ENCODE assay signal across 1 cellular context in genomic region chr5:149495673-149496072, GRCh38.
TF ChIP-seq lines count a peak whose summit lies in the region.

No MANE protein-coding gene starts in this region.

TF ChIP-seq in WTC11, 78 proteins besides CTCF, POLR2A, EP300 and RAD21 (continued from another document):
- no peak for TF ChIP-seq PRDM15 (CRISPR knock-in tag; IDR thresholded peaks at IDR 0.05)
- no peak for TF ChIP-seq FOXK1 (CRISPR knock-in tag; IDR thresholded peaks at IDR 0.05)
- no peak for TF ChIP-seq CREB1 (CRISPR knock-in tag; IDR thresholded peaks at IDR 0.05)
- no peak for TF ChIP-seq ZNF423 (CRISPR knock-in tag; IDR thresholded peaks at IDR 0.05)
- TF ChIP-seq E2F1 (CRISPR knock-in tag; IDR thresholded peaks at IDR 0.05) = no peak
- TF ChIP-seq ZNF416 (CRISPR knock-in tag; IDR thresholded peaks at IDR 0.05) = no peak
- TF ChIP-seq ZSCAN18 (CRISPR knock-in tag; IDR thresholded peaks at IDR 0.05) = no peak
- TF ChIP-seq CDX4 (CRISPR knock-in tag; IDR thresholded peaks at IDR 0.05; ENCODE audit: borderline replicate concordance) = no peak
- no peak for TF ChIP-seq CBFB (CRISPR knock-in tag; IDR thresholded peaks at IDR 0.05; ENCODE audit: low read depth)
- no peak for TF ChIP-seq PRRX2 (CRISPR knock-in tag; IDR thresholded peaks at IDR 0.05)
- TF ChIP-seq IRF2 (CRISPR knock-in tag; IDR thresholded peaks at IDR 0.05; ENCODE audit: borderline replicate concordance, low read depth) = no peak
- TF ChIP-seq SMAD4 (CRISPR knock-in tag; IDR thresholded peaks at IDR 0.05) = no peak
- no peak for TF ChIP-seq OVOL2 (CRISPR knock-in tag; IDR thresholded peaks at IDR 0.05; ENCODE audit: borderline replicate concordance)
- TF ChIP-seq ATF3 (CRISPR knock-in tag; conservative IDR thresholded peaks at IDR 0.05) = no peak
